In genomic region chr7:874036-874749, GRCh38 we compare ENCODE assay signal across 8 cellular contexts. TPM values are rescaled to one million over a fixed set of nuclear protein-coding genes. Genes with fewer than 3 reads are reported as not detected.
DNase-seq lines count a peak whose midpoint lies in the region; ATAC-seq, FAIRE-seq and TF ChIP-seq lines count a peak whose summit lies in the region.

No MANE protein-coding gene starts in this region.

- peaks cover 21% of the 10 kb centered on the region for H3K4me1 Mint-ChIP-seq in activated CD8-positive, alpha-beta memory T cell treated with anti-CD3 and anti-CD28 coated beads, Interleukin-2, amount 10 ng/mL, durations not matched to agents 7 days and 5 days

- peak overlapping the region; percentile 27; the same call in 1 of the 2 replicates for H3K4me2 ChIP-seq in K562 (ENCODE audit: insufficient read depth, low read length)

- DNase-seq in Right ventricle myocardium inferior (ENCODE audit: missing footprints) (peak; percentile 22), left cardiac atrium (no peak), K562 (ENCODE audit: extremely low read depth in 1 of 4, low spot score in 3 of 4) (peak in 3 of 4 experiments; percentile 46 to 90 (median 77)), lower lobe of right lung (no peak), uterus (peak in 1 of 2 donors; percentile 51), GM19240 (ENCODE audit: insufficient read length, low spot score) (no peak)
- DNase-seq in activated CD8-positive, alpha-beta memory T cell treated with anti-CD3 and anti-CD28 coated beads, Interleukin-2, amount 10 ng/mL, durations not matched to agents 7 days and 5 days: no peak

- H4K20me1 ChIP-seq in K562 (replicated peaks; ENCODE audit: control insufficient read depth, insufficient read depth, low read length): peaks cover 8% of the 10 kb centered on the region

- TF ChIP-seq CTCF in K562 (IDR thresholded peaks at IDR 0.05 in 2 of 3, conservative IDR thresholded peaks at IDR 0.05 in 1 of 3; ENCODE audit: insufficient read depth in 2 of 3, low read depth in 1 of 3, low read length in 3 of 3): no peak
- TF ChIP-seq CTCF in lower lobe of right lung (IDR thresholded peaks at IDR 0.05): no peak
- no peak for TF ChIP-seq CTCF in uterus (IDR thresholded peaks at IDR 0.05)

- WGBS in K562 (ENCODE audit: insufficient coverage, low coverage, missing lambda C conversion rate): 8% methylated on average over 9 of the region's 9 CpGs

- H3K9ac ChIP-seq in K562 (ENCODE audit: insufficient read depth in 1 of 2, low read depth in 2 of 2, low read length in 2 of 2): peak overlapping the region; percentile 15 to 59; a peak in 3 of 4 replicates

- peaks cover 14% of the 10 kb centered on the region for H3K36me3 Mint-ChIP-seq in activated CD8-positive, alpha-beta memory T cell treated with anti-CD3 and anti-CD28 coated beads, Interleukin-2, amount 10 ng/mL, durations not matched to agents 7 days and 5 days

- no TSS peak for BruUV-seq in K562 (replicated peaks; lab: Mats Ljungman, UMichigan)

- TF ChIP-seq RAD21 in K562 (CRISPR knock-in tag; conservative IDR thresholded peaks at IDR 0.05 in 1 of 2, IDR thresholded peaks at IDR 0.05 in 1 of 2): no peak

- H3K9me1 ChIP-seq in K562 (ENCODE audit: control insufficient read depth, insufficient read depth, low read length): no peaks in the 10 kb centered on the region

- intact Hi-C loops in Right ventricle myocardium inferior (cut with DNase I): loop anchor here (5.0 to 10.0 kb wide), 3 partner anchors 37 to 549 kb away; no protein-coding TSS in a partner anchor
- intact Hi-C loops in left cardiac atrium (cut with DNase I): loop anchor here (5.0 to 10.0 kb wide), 4 partner anchors 47 to 89 kb away; no protein-coding TSS in a partner anchor
- intact Hi-C loops in K562 (cut with micrococcal nuclease): loop anchor here (5.0 kb wide), 3 partner anchors 42 to 147 kb away; partner anchors contain the start of genes DNAAF5, PRKAR1B and SUN1
- intact Hi-C loops in lower lobe of right lung (cut with DNase I): no loop called here
- intact Hi-C loops in uterus (cut with DNase I; ENCODE audit: low total_unique reads): loop anchor here (10.0 kb wide), 1 partner anchor 89 kb away; no protein-coding TSS in a partner anchor

- peak; percentile 8; the same call in 1 of the 2 replicates for TF ChIP-seq EP300 in K562 (IDR thresholded peaks at IDR 0.05; ENCODE audit: low read length)

- no peak overlapping the region for H3K27ac Mint-ChIP-seq in activated CD8-positive, alpha-beta memory T cell treated with anti-CD3 and anti-CD28 coated beads, Interleukin-2, amount 10 ng/mL, durations not matched to agents 7 days and 5 days

- H3K4me1 ChIP-seq in K562 (replicated peaks in 1 of 2; ENCODE audit: control insufficient read depth in 2 of 2, insufficient read depth in 2 of 2, low read length in 2 of 2) (peaks cover 33% of the 10 kb centered on the region in 2 experiments), lower lobe of right lung (peaks cover 45% of the 10 kb centered on the region), uterus (peaks cover 10 to 20% of the 10 kb centered on the region in 2 donors)

- peak overlapping the region; percentile 61 for H2AFZ ChIP-seq in K562 (ENCODE audit: low read depth, low read length)

- H3K9me3 Mint-ChIP-seq in activated CD8-positive, alpha-beta memory T cell treated with anti-CD3 and anti-CD28 coated beads, Interleukin-2, amount 10 ng/mL, durations not matched to agents 7 days and 5 days (ENCODE audit: low read depth): no peaks in the 10 kb centered on the region

- CTCF ChIA-PET in K562 (lab: Yijun Ruan, JAX; ENCODE audit: low intra/inter-chr PET ratio): interaction anchor here (1.5 kb wide), 1 partner anchor 88 kb away, joined by 13 read pairs; no protein-coding TSS in a partner anchor
- CTCF ChIA-PET in activated CD8-positive, alpha-beta memory T cell treated with anti-CD3 and anti-CD28 coated beads, Interleukin-2, amount 10 ng/mL, durations not matched to agents 7 days and 5 days (lab: Charles Lee): interaction anchor here (0.7 to 2.8 kb wide), 23 partner anchors 11 to 552 kb away, joined by 3 to 37 read pairs (median 5); partner anchors contain the start of genes COX19, PRKAR1B and SUN1

- H3K79me2 ChIP-seq in K562 (ENCODE audit: control insufficient read depth, insufficient read depth, low read length): peaks cover 32% of the 10 kb centered on the region

- H3K9me3 ChIP-seq in K562 (replicated peaks; ENCODE audit: control insufficient read depth, insufficient read depth, low read depth, low read length) (peaks cover 2% of the 10 kb centered on the region; the same call in 1 of the 2 replicates), lower lobe of right lung (no peaks in the 10 kb centered on the region), uterus (no peaks in the 10 kb centered on the region)

- H3K36me3 ChIP-seq in K562 (ENCODE audit: control insufficient read depth, insufficient read depth, low read length): peaks cover 62% of the 10 kb centered on the region
- peaks cover 48% of the 10 kb centered on the region for H3K36me3 ChIP-seq in lower lobe of right lung
- no peaks in the 10 kb centered on the region for H3K36me3 ChIP-seq in uterus

- POLR2A ChIA-PET in K562 (lab: Yijun Ruan, JAX): interaction anchor here (0.6 to 2.8 kb wide), 7 partner anchors 11 to 442 kb away, joined by 3 to 9 read pairs (median 3); no protein-coding TSS in a partner anchor

- ATAC-seq in Right ventricle myocardium inferior (no peak), left cardiac atrium (no peak), K562 (peak; percentile 53), lower lobe of right lung (no peak), HG03521 (IDR thresholded peaks at IDR 0.05; ENCODE audit: unreplicated experiment) (no peak)
- ATAC-seq in activated CD8-positive, alpha-beta memory T cell treated with anti-CD3 and anti-CD28 coated beads, Interleukin-2, amount 10 ng/mL, durations not matched to agents 7 days and 5 days: no peak

- no peak overlapping the region for H3K4me3 Mint-ChIP-seq in activated CD8-positive, alpha-beta memory T cell treated with anti-CD3 and anti-CD28 coated beads, Interleukin-2, amount 10 ng/mL, durations not matched to agents 7 days and 5 days

- in situ Hi-C loops in K562 (cut with MboI): loop anchor here (5.0 kb wide), 1 partner anchor 87 kb away; no protein-coding TSS in a partner anchor

- H3K4me3 ChIP-seq in K562 (no peak overlapping the region), lower lobe of right lung (no peak overlapping the region), uterus (no peak overlapping the region)

- H3K27me3 Mint-ChIP-seq in activated CD8-positive, alpha-beta memory T cell treated with anti-CD3 and anti-CD28 coated beads, Interleukin-2, amount 10 ng/mL, durations not matched to agents 7 days and 5 days: no peaks in the 10 kb centered on the region

- peak; percentile 93 for FAIRE-seq in K562 (lab: Jason Lieb, UNC)

- TF ChIP-seq POLR2A in K562 (conservative IDR thresholded peaks at IDR 0.05): 0 out of 2 replicates have a peak, but pooled peaks have one; percentile 4
- TF ChIP-seq POLR2A in uterus (IDR thresholded peaks at IDR 0.05): no peak

- H3K27ac ChIP-seq in K562 (ENCODE audit: extremely low read depth, low read depth, low read length) (peak overlapping the region; percentile 86), lower lobe of right lung (peak overlapping the region; percentile 64), uterus (peak overlapping the region; percentile 77 to 88)

- H3K27me3 ChIP-seq in K562 (ENCODE audit: control insufficient read depth in 2 of 2, insufficient read depth in 2 of 2, low read length in 2 of 2) (no peaks in the 10 kb centered on the region), lower lobe of right lung (ENCODE audit: low read depth) (no peaks in the 10 kb centered on the region), uterus (no peaks in the 10 kb centered on the region)

RNA-seq across cellular contexts. Expression of gene GET4, which starts 2.2 kb away (rescaled TPM):
- 19.1 TPM for total RNA-seq in Right ventricle myocardium inferior
- 10 to 100 TPM; 17.8 to 28.3 TPM for total RNA-seq in left cardiac atrium
- total RNA-seq in K562 (2011; cell fraction: chromatin; rRNA removed; ENCODE audit: low replicate concordance): 48.4 and 118 TPM in 2 replicates
- 96.6 and 125 TPM in 2 replicates for total RNA-seq in K562 (2011; cell fraction: nucleolus; rRNA removed)
- total RNA-seq in K562 (2011; cell fraction: nucleoplasm; rRNA removed): 56.0 and 71.4 TPM in 2 replicates
- total RNA-seq in K562 (2014; rRNA removed): 111 and 135 TPM in 2 replicates
- 13.0 and 15.7 TPM in 2 replicates for total RNA-seq in K562 (2014; rRNA removed; fragmentation: Illumina TruSeq; extraction: Trizol)
- total RNA-seq in K562 (2015; rRNA removed; fragmentation: Illumina TruSeq; extraction: Trizol): 37.9 and 40.4 TPM in 2 replicates
- 83.3 and 89.9 TPM in 2 replicates for total RNA-seq in K562 (2021)
- 45.0 and 45.4 TPM in 2 replicates for polyA plus RNA-seq in K562 (2011; rRNA removed)
- 69.2 and 135 TPM in 2 replicates for polyA plus RNA-seq in K562 (2011; cell fraction: cytosol; rRNA removed)
- polyA plus RNA-seq in K562 (2011; cell fraction: nucleus; rRNA removed): 114 and 189 TPM in 2 replicates
- polyA plus RNA-seq in K562 (2012): 53.9 and 82.1 TPM in 2 replicates
- polyA plus RNA-seq in K562 (2014; fragmentation: Illumina TruSeq; extraction: Trizol): 33.2 and 48.4 TPM in 2 replicates
- polyA plus RNA-seq in K562 (2014; fragmentation: Nextera tagmentation; extraction: Ambion mirVana): 1 to 10 TPM in 1 of 2 experiments, under 1 TPM in 1; 0.99 to 2.0 TPM
- polyA plus RNA-seq in K562 (2014; rRNA removed): 122 and 151 TPM in 2 replicates
- polyA minus RNA-seq in K562 (2011; rRNA and poly(A)+ RNA removed): 8.6 and 13.3 TPM in 2 replicates
- 24.0 and 28.9 TPM in 2 replicates for polyA minus RNA-seq in K562 (2011; cell fraction: cytosol; rRNA and poly(A)+ RNA removed)
- polyA minus RNA-seq in K562 (2011; cell fraction: nucleus; rRNA and poly(A)+ RNA removed): 24.9 and 29.6 TPM in 2 replicates
- 31.7 TPM for total RNA-seq in lower lobe of right lung
- 10 to 100 TPM in 3 of 4 donors, 1 to 10 TPM in 1; 6.1 to 39.4 (median 26.7) TPM for total RNA-seq in uterus
- total RNA-seq in activated CD8-positive, alpha-beta memory T cell treated with anti-CD3 and anti-CD28 coated beads, Interleukin-2, amount 10 ng/mL, durations not matched to agents 7 days and 5 days: 10 to 100 TPM; 38.0 to 39.2 TPM

RNA-seq across cellular contexts. Expression of gene SUN1, which starts 41.9 kb away (rescaled TPM):
- total RNA-seq in Right ventricle myocardium inferior (176 TPM), left cardiac atrium (100 to 1,000 TPM; 124 to 136 TPM), K562 (2014; rRNA removed) (80.5 and 86.7 TPM in 2 replicates), K562 (2014; rRNA removed; fragmentation: Illumina TruSeq; extraction: Trizol) (38.9 and 42.3 TPM in 2 replicates), K562 (2015; rRNA removed; fragmentation: Illumina TruSeq; extraction: Trizol) (49.2 and 53.5 TPM in 2 replicates), K562 (2021) (81.9 and 101 TPM in 2 replicates), lower lobe of right lung (111 TPM), uterus (100 to 1,000 TPM; 139 to 624 (median 446) TPM)
- total RNA-seq in K562 (2011; cell fraction: chromatin; rRNA removed; ENCODE audit: low replicate concordance): 527 and 872 TPM in 2 replicates
- 542 and 585 TPM in 2 replicates for total RNA-seq in K562 (2011; cell fraction: nucleolus; rRNA removed)
- total RNA-seq in K562 (2011; cell fraction: nucleoplasm; rRNA removed): 348 and 489 TPM in 2 replicates
- polyA plus RNA-seq in K562 (2011; rRNA removed) (132 and 143 TPM in 2 replicates), K562 (2014; fragmentation: Illumina TruSeq; extraction: Trizol) (62.3 and 88.2 TPM in 2 replicates), K562 (2014; fragmentation: Nextera tagmentation; extraction: Ambion mirVana) (10 to 100 TPM; 36.8 TPM), K562 (2014; rRNA removed) (105 and 119 TPM in 2 replicates)
- 249 and 254 TPM in 2 replicates for polyA plus RNA-seq in K562 (2011; cell fraction: cytosol; rRNA removed)
- polyA plus RNA-seq in K562 (2011; cell fraction: nucleus; rRNA removed): 889 and 1,080 TPM in 2 replicates
- 107 and 112 TPM in 2 replicates for polyA plus RNA-seq in K562 (2012)
- 72.4 and 98.1 TPM in 2 replicates for polyA minus RNA-seq in K562 (2011; rRNA and poly(A)+ RNA removed)
- 47.4 and 59.7 TPM in 2 replicates for polyA minus RNA-seq in K562 (2011; cell fraction: cytosol; rRNA and poly(A)+ RNA removed)
- 245 and 267 TPM in 2 replicates for polyA minus RNA-seq in K562 (2011; cell fraction: nucleus; rRNA and poly(A)+ RNA removed)
- 10 to 100 TPM; 41.4 to 46.3 TPM for total RNA-seq in activated CD8-positive, alpha-beta memory T cell treated with anti-CD3 and anti-CD28 coated beads, Interleukin-2, amount 10 ng/mL, durations not matched to agents 7 days and 5 days

Comparison
In these comparisons a context has a peak if more than half of its experiments do, and no peak if none do; other contexts are left out.
1. DNase-seq: peak in Right ventricle myocardium inferior (single experiment) and K562 (3 of 4); none in left cardiac atrium (single experiment), lower lobe of right lung (single experiment), GM19240 (single experiment) and activated CD8-positive, alpha-beta memory T cell treated with anti-CD3 and anti-CD28 coated beads, Interleukin-2, amount 10 ng/mL, durations not matched to agents 7 days and 5 days (single experiment).
2. Peak in every context shown above with its lines, with median percentiles within 50 percentile points of each other: H3K27ac ChIP-seq.